Comparison of ENCODE assay signal across 28 cellular contexts in the genomic region with DNA sequence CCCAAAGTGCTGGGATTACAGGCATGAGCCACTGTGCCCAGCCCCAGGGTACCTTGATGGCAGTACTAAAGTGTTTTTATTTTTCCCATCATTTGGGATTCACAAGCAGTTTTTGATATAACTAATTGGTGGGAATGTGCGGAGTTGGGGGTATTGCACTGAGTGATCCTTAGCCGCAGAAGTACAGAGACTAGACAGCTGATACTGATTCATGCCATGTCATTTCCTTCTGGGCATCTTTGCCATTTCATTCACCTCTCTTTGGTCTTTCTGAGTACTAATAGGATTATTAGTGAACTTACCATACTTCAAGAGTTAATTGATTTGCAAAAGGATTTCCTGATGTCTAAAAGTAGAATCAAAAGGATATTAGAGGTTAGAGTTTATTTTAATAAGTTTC. TPM values are rescaled to one million over a fixed set of nuclear protein-coding genes. Genes with fewer than 3 reads are reported as not detected.
DNase-seq lines count a peak whose midpoint lies in the region; ATAC-seq, FAIRE-seq and TF ChIP-seq lines count a peak whose summit lies in the region.
"Had no signal": no experiment of that assay in that cellular context is flagged by ENCODE, and none has a peak within 500 bp of the region (broad histone marks: within the 10 kb centered on the region; RNA-seq: fewer than 3 reads in every experiment).

No MANE protein-coding gene starts in this region.

- H3K36me3 ChIP-seq in bronchial epithelial cell (ENCODE audit: control insufficient read depth, insufficient read depth, low read length) (peaks cover 6% of the 10 kb centered on the region), trophoblast cell (ENCODE audit: control insufficient read depth in 1 of 2, insufficient read depth in 2 of 2, low read length in 2 of 2) (peaks cover 12 to 18% of the 10 kb centered on the region in 2 experiments), body of pancreas (replicated peaks in 1 of 2; ENCODE audit: insufficient read depth in 1 of 2, low read depth in 2 of 2) (no peaks in the 10 kb centered on the region)
- H3K36me3 ChIP-seq: ovary had no signal

- H3K9ac ChIP-seq in trophoblast cell (ENCODE audit: low read length), result no peak overlapping the region

- no peak overlapping the region for H2AFZ ChIP-seq in trophoblast cell (ENCODE audit: insufficient read depth, low read length, poor library complexity)

- H3K27ac Mint-ChIP-seq in progenitor cell of endocrine pancreas, result no peak overlapping the region
- H3K27ac Mint-ChIP-seq: activated T-helper 1 cell treated with anti-CD3 and anti-CD28 coated beads, Interleukin-12 subunit alpha, Interleukin-12 subunit beta, Interleukin-2, Interleukin-4 antibody, amounts not matched to agents 30 ng/mL and 10 ng/mL and 1 ng/mL, durations not matched to agents 14 hours and 24 hours and 36 hours; memory B cell had no signal

- H3K4me3 ChIP-seq in bronchial epithelial cell (ENCODE audit: low read depth, low read length), result no peak overlapping the region
- no peak overlapping the region for H3K4me3 ChIP-seq in trophoblast cell (ENCODE audit: low read depth, low read length)
- H3K4me3 ChIP-seq in body of pancreas, result no peak overlapping the region
- H3K4me3 ChIP-seq: gastroesophageal sphincter, ovary, SJCRH30 had no signal

- no peak overlapping the region for H2BK12ac ChIP-seq in trophoblast cell (ENCODE audit: low read length)

- H3K36me3 Mint-ChIP-seq in progenitor cell of endocrine pancreas (ENCODE audit: insufficient read depth), result peaks cover 11% of the 10 kb centered on the region

- peaks cover 0 to 2% of the 10 kb centered on the region in 2 experiments for H3K4me1 ChIP-seq in trophoblast cell (ENCODE audit: control insufficient read depth in 1 of 2, insufficient read depth in 2 of 2, low read length in 2 of 2)
- H3K4me1 ChIP-seq in body of pancreas, result peaks cover 6% of the 10 kb centered on the region
- H3K4me1 ChIP-seq: SJCRH30 had no signal

- H3K18ac ChIP-seq in trophoblast cell (ENCODE audit: low read length), result no peak overlapping the region

- peaks cover 5% of the 10 kb centered on the region for H3K79me2 ChIP-seq in trophoblast cell (ENCODE audit: control insufficient read depth, insufficient read depth, low read length, poor library complexity)

- no peak overlapping the region for H4K8ac ChIP-seq in trophoblast cell (ENCODE audit: low read depth, low read length)

- no peak for FAIRE-seq in bronchial epithelial cell (lab: Jason Lieb, UNC)
- FAIRE-seq: RCC 7860, small intestine had no signal

- no peak for TF ChIP-seq POLR2A in body of pancreas (IDR thresholded peaks at IDR 0.05)

- intact Hi-C loops in body of pancreas (cut with DNase I), result no loop called here

- H3K4me3 Mint-ChIP-seq in progenitor cell of endocrine pancreas (ENCODE audit: low read depth), result no peak overlapping the region
- H3K4me3 Mint-ChIP-seq: activated T-helper 1 cell treated with anti-CD3 and anti-CD28 coated beads, Interleukin-12 subunit alpha, Interleukin-12 subunit beta, Interleukin-2, Interleukin-4 antibody, amounts not matched to agents 30 ng/mL and 10 ng/mL and 1 ng/mL, durations not matched to agents 14 hours and 24 hours and 36 hours; endodermal cell; memory B cell; neural crest cell had no signal

- H3K23ac ChIP-seq in trophoblast cell (ENCODE audit: low read length), result no peak overlapping the region

- TF ChIP-seq CTCF in bronchial epithelial cell (IDR thresholded peaks at IDR 0.05; ENCODE audit: insufficient read depth, low read length, severe bottlenecking) (no peak), progenitor cell of endocrine pancreas (IDR thresholded peaks at IDR 0.05; ENCODE audit: unreplicated experiment) (no peak), body of pancreas (IDR thresholded peaks at IDR 0.05) (no peak)

- DNase-seq in Daoy (ENCODE audit: low read depth), result peak; percentile 11
- peak; percentile 64 for DNase-seq in HT1080 (ENCODE audit: low read depth)
- peak; percentile 26 for DNase-seq in bronchial epithelial cell (ENCODE audit: low read depth)
- no peak for DNase-seq in trophoblast cell
- no peak for DNase-seq in progenitor cell of endocrine pancreas (ENCODE audit: low spot score, unreplicated experiment)
- no peak for DNase-seq in AG08395 (ENCODE audit: low spot score)
- no peak for DNase-seq in body of pancreas
- DNase-seq: activated CD4-positive, alpha-beta T cell treated with anti-CD3 and anti-CD28 coated beads, Interleukin-2, amount 50 U/mL, for 48 hours; activated naive CD4-positive, alpha-beta T cell treated with anti-CD3 and anti-CD28 coated beads, Interleukin-2, amount 50 U/mL, for 16 hours; endodermal cell; GDM1; HCEC 1CT; hippocampal formation; left cardiac atrium; NCI-H1436 treated with DMSO at 0.1 percent for 48 hours; NCI-H774; ovary; retina; SJCRH30; small intestine; stimulated activated naive CD8-positive, alpha-beta T cell treated with anti-CD3 and anti-CD28 coated beads, Interleukin-15, Interleukin-2, amounts not matched to agents 100 U/mL and 50 U/mL, for 24 hours; T1000 had no signal

- H3K9me3 ChIP-seq in trophoblast cell (ENCODE audit: insufficient read depth, low read depth, low read length), result no peaks in the 10 kb centered on the region
- H3K9me3 ChIP-seq in body of pancreas, result no peaks in the 10 kb centered on the region
- H3K9me3 ChIP-seq: gastroesophageal sphincter, ovary, SJCRH30 had no signal

- ATAC-seq in GM18873 (IDR thresholded peaks at IDR 0.05; ENCODE audit: low FRiP score, unreplicated experiment) (no peak), body of pancreas (no peak)
- ATAC-seq: gastroesophageal sphincter; left cardiac atrium; stimulated activated naive CD8-positive, alpha-beta T cell treated with anti-CD3 and anti-CD28 coated beads, Interleukin-15, Interleukin-2, amounts not matched to agents 100 U/mL and 50 U/mL, for 24 hours had no signal

- no peaks in the 10 kb centered on the region for H3K4me1 Mint-ChIP-seq in progenitor cell of endocrine pancreas (ENCODE audit: low read depth)

- H3K14ac ChIP-seq in trophoblast cell (ENCODE audit: low read length), result no peak overlapping the region

- no CpG with 5 or more reads among the region's 2 CpGs for WGBS in trophoblast cell (ENCODE audit: extremely low coverage, insufficient coverage, insufficient read length)
- WGBS in body of pancreas, 2 donors, result 93 to 94% methylated on average over 2 of the region's 2 CpGs

- no peak overlapping the region for H2AK5ac ChIP-seq in trophoblast cell (ENCODE audit: low read length)

- H2BK120ac ChIP-seq in trophoblast cell (ENCODE audit: insufficient read depth, low read length, poor library complexity), result no peak overlapping the region

- H3K9me3 Mint-ChIP-seq in progenitor cell of endocrine pancreas (ENCODE audit: low read depth), result no peaks in the 10 kb centered on the region
- H3K9me3 Mint-ChIP-seq: activated T-helper 1 cell treated with anti-CD3 and anti-CD28 coated beads, Interleukin-12 subunit alpha, Interleukin-12 subunit beta, Interleukin-2, Interleukin-4 antibody, amounts not matched to agents 30 ng/mL and 10 ng/mL and 1 ng/mL, durations not matched to agents 14 hours and 24 hours and 36 hours; endodermal cell; memory B cell; neural crest cell had no signal

- H2BK5ac ChIP-seq in trophoblast cell (ENCODE audit: low read depth, low read length, poor library complexity), result no peak overlapping the region

- H3K4me2 ChIP-seq in trophoblast cell (ENCODE audit: low read length), result no peak overlapping the region

- no peaks in the 10 kb centered on the region for H3K27me3 Mint-ChIP-seq in progenitor cell of endocrine pancreas
- H3K27me3 Mint-ChIP-seq: memory B cell had no signal

- no peak overlapping the region for H4K91ac ChIP-seq in trophoblast cell (ENCODE audit: low read depth, low read length)

- H3K4ac ChIP-seq in trophoblast cell (ENCODE audit: low read depth, low read length), result peak overlapping the region; percentile 53

- H4K12ac ChIP-seq in trophoblast cell (ENCODE audit: low read depth, low read length), result no peak overlapping the region

- H3K27ac ChIP-seq in trophoblast cell (ENCODE audit: low read depth, low read length) (no peak overlapping the region), body of pancreas (no peak overlapping the region)
- H3K27ac ChIP-seq: gastroesophageal sphincter, ovary, SJCRH30 had no signal

- H3K27me3 ChIP-seq in bronchial epithelial cell (ENCODE audit: control insufficient read depth, insufficient read depth, low read length) (no peaks in the 10 kb centered on the region), trophoblast cell (ENCODE audit: insufficient read depth, low read length) (no peaks in the 10 kb centered on the region), body of pancreas (no peaks in the 10 kb centered on the region)
- H3K27me3 ChIP-seq: gastroesophageal sphincter, ovary, SJCRH30 had no signal

- no peaks in the 10 kb centered on the region for H3K79me1 ChIP-seq in trophoblast cell (ENCODE audit: low read length)

RNA-seq across cellular contexts. Expression of gene NMT1, which starts 9.7 kb away (rescaled TPM):
- total RNA-seq in Daoy (2014; rRNA removed; shearing (Covaris generic)), result 112 and 640 TPM in 2 replicates
- total RNA-seq in HT1080 (2014; rRNA removed; shearing (Covaris generic)), result 85.7 and 113 TPM in 2 replicates
- polyA plus RNA-seq in HT1080 (2015; cell fraction: cytosol; rRNA removed), result 65.1 and 86.9 TPM in 2 replicates
- polyA plus RNA-seq in HT1080 (2015; cell fraction: nucleus; rRNA removed), result 96.3 and 119 TPM in 2 replicates
- total RNA-seq in bronchial epithelial cell (48.1 and 54.2 TPM in 2 replicates), progenitor cell of endocrine pancreas (97.4 and 98.7 TPM in 2 replicates), body of pancreas (10 to 100 TPM; 26.5 to 33.9 TPM)
- polyA plus RNA-seq in trophoblast cell (2013), result 114 and 115 TPM in 2 replicates

RNA-seq across cellular contexts. Expression of gene DCAKD, which starts 19.4 kb away (rescaled TPM):
- 25.7 and 47.8 TPM in 2 replicates for total RNA-seq in Daoy (2014; rRNA removed; shearing (Covaris generic))
- total RNA-seq in HT1080 (2014; rRNA removed; shearing (Covaris generic)), result 20.8 and 23.1 TPM in 2 replicates
- 21.7 and 22.9 TPM in 2 replicates for polyA plus RNA-seq in HT1080 (2015; cell fraction: cytosol; rRNA removed)
- polyA plus RNA-seq in HT1080 (2015; cell fraction: nucleus; rRNA removed), result 25.6 and 29.7 TPM in 2 replicates
- 18.2 and 25.9 TPM in 2 replicates for total RNA-seq in bronchial epithelial cell
- 34.4 and 36.2 TPM in 2 replicates for polyA plus RNA-seq in trophoblast cell (2013)
- 65.0 and 68.1 TPM in 2 replicates for total RNA-seq in progenitor cell of endocrine pancreas
- 10 to 100 TPM; 19.8 to 20.8 TPM for total RNA-seq in body of pancreas

Comparison
In these comparisons a context has a peak if more than half of its experiments do, and no peak if none do; other contexts are left out.
1. DNase-seq: peak in Daoy (single experiment), HT1080 (single experiment) and bronchial epithelial cell (single experiment); none in trophoblast cell (0 of 2), progenitor cell of endocrine pancreas (single experiment), AG08395 (single experiment) and body of pancreas (0 of 4).